1 cellular context compared by ENCODE assay signal in the genomic region with DNA sequence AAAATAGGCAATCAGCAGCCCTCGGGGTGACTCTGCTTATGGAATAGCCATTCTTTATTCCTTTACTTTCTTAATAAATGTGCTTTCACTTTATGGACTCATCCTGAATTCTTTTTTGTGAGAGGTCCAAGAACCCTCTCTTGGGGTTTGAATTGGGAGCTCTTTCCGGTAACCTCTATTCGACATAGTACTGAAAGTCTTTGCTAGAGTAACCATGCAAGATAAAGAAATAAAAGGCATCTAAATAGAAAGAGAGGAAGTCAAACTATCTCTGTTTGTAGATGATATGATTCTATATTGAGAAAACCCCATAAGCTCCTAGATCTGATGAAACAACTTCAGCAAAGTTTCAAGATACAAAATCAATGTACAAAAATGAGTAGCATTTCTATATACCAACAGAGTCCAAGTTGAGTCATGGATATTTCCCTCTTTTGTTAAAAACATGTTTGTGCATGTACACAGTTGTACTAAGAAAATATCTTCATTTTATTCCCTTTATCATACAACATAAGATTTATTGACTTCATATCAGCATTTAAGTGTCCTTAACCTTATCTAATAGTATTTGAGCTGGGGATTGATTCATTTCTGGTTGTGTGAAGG. TPM values are rescaled to one million over a fixed set of nuclear protein-coding genes. Genes with fewer than 3 reads are reported as not detected.
"Had no signal": no experiment of that assay in that cellular context is flagged by ENCODE, and none has a peak within 500 bp of the region (broad histone marks: within the 10 kb centered on the region; RNA-seq: fewer than 3 reads in every experiment).

No MANE protein-coding gene starts in this region.

RNA-seq across cellular contexts. Expression of gene ADCY1, which starts 29.0 kb away (rescaled TPM):
- total RNA-seq: T-helper 17 cell had no signal
